Comparison of ENCODE assay signal across 14 cellular contexts in the genomic region with DNA sequence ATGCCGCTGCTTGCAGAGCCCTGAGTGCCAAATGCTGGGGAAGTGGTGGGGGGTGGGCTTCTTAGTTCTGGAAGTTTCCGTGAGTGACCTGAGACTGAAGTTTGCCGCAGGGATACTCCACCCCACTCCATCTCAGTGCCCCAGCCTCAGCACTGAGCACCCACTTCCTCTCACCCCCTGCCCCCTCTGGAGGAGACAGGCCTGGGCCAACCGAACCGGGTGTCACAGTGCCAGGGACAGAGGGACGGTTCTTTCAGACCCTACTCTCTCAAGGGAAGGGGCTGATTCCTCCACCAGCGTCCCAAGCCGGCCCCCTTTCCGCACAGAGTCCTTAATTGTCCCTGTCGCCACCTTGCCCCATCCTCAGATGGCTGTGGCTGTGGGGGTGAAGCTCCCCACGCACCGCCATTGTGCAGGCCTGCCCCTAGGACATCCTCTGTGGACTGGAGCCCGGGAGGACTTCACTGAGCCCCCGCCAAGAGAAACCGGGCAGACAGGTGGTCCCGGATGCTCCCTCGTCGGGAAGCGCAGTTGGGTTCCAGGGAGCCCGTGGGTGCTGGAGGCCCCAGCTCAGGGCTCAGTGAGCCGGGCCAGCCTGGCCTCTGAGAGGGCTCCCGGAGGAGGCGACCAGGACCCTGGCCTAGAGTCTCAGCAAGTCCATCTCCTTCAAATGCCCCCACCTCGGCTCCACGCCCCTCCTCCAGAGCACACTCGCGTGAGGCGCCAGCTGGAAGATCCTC. TPM values are rescaled to one million over a fixed set of nuclear protein-coding genes. Genes with fewer than 3 reads are reported as not detected.
DNase-seq lines count a peak whose midpoint lies in the region; ATAC-seq, FAIRE-seq and TF ChIP-seq lines count a peak whose summit lies in the region.
"Had no signal": no experiment of that assay in that cellular context is flagged by ENCODE, and none has a peak within 500 bp of the region (broad histone marks: within the 10 kb centered on the region; RNA-seq: fewer than 3 reads in every experiment).

No MANE protein-coding gene starts in this region.

- POLR2A ChIA-PET in HEK293 (lab: Yijun Ruan, JAX), result interaction anchor here (1.5 kb wide), 1 partner anchor 27 kb away, joined by 4 read pairs; no protein-coding TSS in a partner anchor
- POLR2A ChIA-PET in K562 (lab: Yijun Ruan, JAX), result interaction anchor here (0.6 to 1.2 kb wide), 2 partner anchors 10 to 14 kb away, joined by 3 to 4 read pairs; no protein-coding TSS in a partner anchor
- POLR2A ChIA-PET in naive thymus-derived CD8-positive, alpha-beta T cell (lab: Charles Lee), result interaction anchor here (0.8 to 1.3 kb wide), 2 partner anchors 10 to 15 kb away, joined by 3 to 4 read pairs; no protein-coding TSS in a partner anchor

- H3K4me2 ChIP-seq in K562 (ENCODE audit: insufficient read depth, low read length), result peak overlapping the region; percentile 33; the same call in 1 of the 2 replicates

- no peak overlapping the region for H3K4me3 ChIP-seq in HEK293 (ENCODE audit: low read depth, low read length)
- peak overlapping the region; percentile 53; the same call in 1 of the 2 replicates for H3K4me3 ChIP-seq in K562

- no peak for TF ChIP-seq EP300 in K562 (IDR thresholded peaks at IDR 0.05; ENCODE audit: low read length)

- WGBS in K562 (ENCODE audit: insufficient coverage, low coverage, missing lambda C conversion rate), result 45% methylated on average over 19 of the region's 28 CpGs

- no peak for TF ChIP-seq POLR2A in K562 (conservative IDR thresholded peaks at IDR 0.05)

- no peaks in the 10 kb centered on the region for H3K9me1 ChIP-seq in K562 (ENCODE audit: control insufficient read depth, insufficient read depth, low read length)

- in situ Hi-C loops in K562 (cut with MboI), result no loop called here

- peaks cover 6% of the 10 kb centered on the region for H3K4me1 ChIP-seq in HEK293 (ENCODE audit: control insufficient read depth, insufficient read depth, low read length)
- H3K4me1 ChIP-seq in K562 (replicated peaks in 1 of 2; ENCODE audit: control insufficient read depth in 2 of 2, insufficient read depth in 2 of 2, low read length in 2 of 2), result peaks cover 2 to 64% of the 10 kb centered on the region in 2 experiments

- FAIRE-seq in K562 (lab: Jason Lieb, UNC), result no peak

- H3K27me3 ChIP-seq in K562 (ENCODE audit: control insufficient read depth in 2 of 2, insufficient read depth in 2 of 2, low read length in 2 of 2), result no peaks in the 10 kb centered on the region

- ATAC-seq in K562, result no peak
- ATAC-seq in naive thymus-derived CD8-positive, alpha-beta T cell, result no peak

- CTCF ChIA-PET in HEK293 (lab: Yijun Ruan, JAX), result interaction anchor here (0.5 to 2.0 kb wide), 16 partner anchors 9 to 980 kb away, joined by 3 to 9 read pairs (median 4); partner anchors contain the start of genes ELOB and PKMYT1
- CTCF ChIA-PET in K562 (lab: Yijun Ruan, JAX; ENCODE audit: low intra/inter-chr PET ratio), result interaction anchor here (0.8 kb wide), 1 partner anchor 12 kb away, joined by 4 read pairs; no protein-coding TSS in a partner anchor

- H3K79me2 ChIP-seq in K562 (ENCODE audit: control insufficient read depth, insufficient read depth, low read length), result no peaks in the 10 kb centered on the region

- H3K9me3 Mint-ChIP-seq in naive thymus-derived CD8-positive, alpha-beta T cell, result no peaks in the 10 kb centered on the region
- H3K9me3 Mint-ChIP-seq: activated naive CD8-positive, alpha-beta T cell treated with anti-CD3 and anti-CD28 coated beads for 36 hours; natural killer cell treated with Interleukin-12 subunit alpha and Interleukin-12 subunit beta and Interleukin-15 and Interleukin-18, amount 100 ng/mL, for 72 hours had no signal

- intact Hi-C loops in K562 (cut with micrococcal nuclease), result loop anchor here (10.0 kb wide), 1 partner anchor 62 kb away; the partner anchor contains the start of genes HCFC1R1, THOC6 and TNFRSF12A

- no peak for TF ChIP-seq CTCF in HEK293 (tag by site-specific recombination; IDR thresholded peaks at IDR 0.05)
- TF ChIP-seq CTCF in K562 (IDR thresholded peaks at IDR 0.05 in 2 of 3, conservative IDR thresholded peaks at IDR 0.05 in 1 of 3; ENCODE audit: insufficient read depth in 2 of 3, low read depth in 1 of 3, low read length in 3 of 3), result no peak

- peak overlapping the region in 8 of 10 donors; percentile 15 to 85 (median 53) for H3K4me3 Mint-ChIP-seq in naive thymus-derived CD8-positive, alpha-beta T cell
- H3K4me3 Mint-ChIP-seq: activated naive CD8-positive, alpha-beta T cell treated with anti-CD3 and anti-CD28 coated beads for 36 hours; natural killer cell treated with Interleukin-12 subunit alpha and Interleukin-12 subunit beta and Interleukin-15 and Interleukin-18, amount 100 ng/mL, for 72 hours had no signal

- H3K27ac Mint-ChIP-seq in naive thymus-derived CD8-positive, alpha-beta T cell, result no peak overlapping the region
- H3K27ac Mint-ChIP-seq: activated naive CD8-positive, alpha-beta T cell treated with anti-CD3 and anti-CD28 coated beads for 36 hours; natural killer cell treated with Interleukin-12 subunit alpha and Interleukin-12 subunit beta and Interleukin-15 and Interleukin-18, amount 100 ng/mL, for 72 hours had no signal

- H4K20me1 ChIP-seq in K562 (replicated peaks; ENCODE audit: control insufficient read depth, insufficient read depth, low read length), result no peaks in the 10 kb centered on the region

- H2AFZ ChIP-seq in K562 (ENCODE audit: low read depth, low read length), result 0 out of 2 replicates have a peak overlapping the region, but pooled peaks have one; percentile 19

- H3K27me3 Mint-ChIP-seq in naive thymus-derived CD8-positive, alpha-beta T cell, result peaks cover 0 to 40% (median 8%) of the 10 kb centered on the region in 5 donors

- peak overlapping the region in 1 of 2 experiments; percentile 96; a peak in 2 of 4 replicates for H3K9ac ChIP-seq in K562 (ENCODE audit: insufficient read depth in 1 of 2, low read depth in 2 of 2, low read length in 2 of 2)

- no peaks in the 10 kb centered on the region for H3K36me3 Mint-ChIP-seq in naive thymus-derived CD8-positive, alpha-beta T cell
- H3K36me3 Mint-ChIP-seq: activated naive CD8-positive, alpha-beta T cell treated with anti-CD3 and anti-CD28 coated beads for 36 hours; natural killer cell treated with Interleukin-12 subunit alpha and Interleukin-12 subunit beta and Interleukin-15 and Interleukin-18, amount 100 ng/mL, for 72 hours had no signal

- no TSS peak for BruUV-seq in K562 (replicated peaks; lab: Mats Ljungman, UMichigan)

- peaks cover 8 to 32% (median 27%) of the 10 kb centered on the region in 4 donors for H3K4me1 Mint-ChIP-seq in naive thymus-derived CD8-positive, alpha-beta T cell

- TF ChIP-seq RAD21 in K562 (CRISPR knock-in tag; conservative IDR thresholded peaks at IDR 0.05 in 1 of 2, IDR thresholded peaks at IDR 0.05 in 1 of 2), result no peak

- H3K9me3 ChIP-seq in HEK293 (ENCODE audit: control insufficient read depth, insufficient read depth, low read depth, low read length) (no peaks in the 10 kb centered on the region), K562 (replicated peaks; ENCODE audit: control insufficient read depth, insufficient read depth, low read depth, low read length) (no peaks in the 10 kb centered on the region)
- H3K9me3 ChIP-seq: Peyer's patch, upper lobe of left lung had no signal

- H3K36me3 ChIP-seq in HEK293 (ENCODE audit: control insufficient read depth in 2 of 2, insufficient read depth in 1 of 2, low read length in 2 of 2) (no peaks in the 10 kb centered on the region), K562 (ENCODE audit: control insufficient read depth, insufficient read depth, low read length) (peaks cover 3% of the 10 kb centered on the region; the same call in 1 of the 3 replicates)
- H3K36me3 ChIP-seq: Peyer's patch, upper lobe of left lung had no signal

- H3K27ac ChIP-seq in HEK293 (ENCODE audit: extremely low read depth, low read depth, low read length) (no peak overlapping the region), K562 (ENCODE audit: extremely low read depth, low read depth, low read length) (no peak overlapping the region; the same call in 2 of the 3 replicates)
- H3K27ac ChIP-seq: coronary artery, upper lobe of left lung had no signal

- peak; percentile 60 for DNase-seq in DMS 273 (lab: John Stamatoyannopoulos, UW; ENCODE audit: unreplicated experiment)
- no peak for DNase-seq in DMS 273 treated with DMSO at 0.1 percent for 48 hours (lab: John Stamatoyannopoulos, UW)
- no peak for DNase-seq in K562 (ENCODE audit: extremely low read depth in 1 of 4, low spot score in 3 of 4)
- DNase-seq in naive thymus-derived CD8-positive, alpha-beta T cell, result peak in 1 of 10 donors; percentile 49
- DNase-seq in NCI-H1105 treated with DMSO at 0.1 percent for 48 hours (lab: John Stamatoyannopoulos, UW), result no peak
- DNase-seq in central memory CD4-positive, alpha-beta T cell, result no peak
- DNase-seq in OCI-M2 (lab: John Stamatoyannopoulos, UW; ENCODE audit: unreplicated experiment), result no peak

RNA-seq across cellular contexts. Expression of gene KREMEN2, which starts 1.6 kb away (rescaled TPM):
- 1.7 and 9.3 TPM in 2 replicates for total RNA-seq in K562 (2011; cell fraction: chromatin; rRNA removed; ENCODE audit: low replicate concordance)
- total RNA-seq in K562 (2011; cell fraction: nucleolus; rRNA removed), result 17.9 and 19.0 TPM in 2 replicates
- total RNA-seq in K562 (2011; cell fraction: nucleoplasm; rRNA removed), result 5.8 and 6.7 TPM in 2 replicates
- total RNA-seq in K562 (2014; rRNA removed) (7.7 and 8.6 TPM in 2 replicates), K562 (2014; rRNA removed; fragmentation: Illumina TruSeq; extraction: Trizol) (0.67 and 0.84 TPM in 2 replicates), K562 (2015; rRNA removed; fragmentation: Illumina TruSeq; extraction: Trizol) (1.5 and 2.0 TPM in 2 replicates), K562 (2021) (7.6 and 8.2 TPM in 2 replicates)
- polyA plus RNA-seq in K562 (2011; rRNA removed) (1.4 and 3.1 TPM in 2 replicates), K562 (2014; fragmentation: Illumina TruSeq; extraction: Trizol) (0.25 and 1.5 TPM in 2 replicates), K562 (2014; fragmentation: Nextera tagmentation; extraction: Ambion mirVana) (under 1 TPM in 1 of 2 experiments, not detected in 1; 0.04 TPM), K562 (2014; rRNA removed) (7.1 and 7.5 TPM in 2 replicates)
- polyA plus RNA-seq in K562 (2011; cell fraction: cytosol; rRNA removed), result 3.1 and 10.2 TPM in 2 replicates
- polyA plus RNA-seq in K562 (2011; cell fraction: nucleus; rRNA removed), result 14.7 and 20.3 TPM in 2 replicates
- polyA plus RNA-seq in K562 (2012), result 1.2 and 3.0 TPM in 2 replicates
- polyA minus RNA-seq in K562 (2011; rRNA and poly(A)+ RNA removed), result 0.21 and 0.30 TPM in 2 replicates
- polyA minus RNA-seq in K562 (2011; cell fraction: cytosol; rRNA and poly(A)+ RNA removed), result 2.8 and 2.9 TPM in 2 replicates
- 2.4 and 2.9 TPM in 2 replicates for polyA minus RNA-seq in K562 (2011; cell fraction: nucleus; rRNA and poly(A)+ RNA removed)
- total RNA-seq in naive thymus-derived CD8-positive, alpha-beta T cell, result not detected
- not detected for polyA plus RNA-seq in naive thymus-derived CD8-positive, alpha-beta T cell
- total RNA-seq: activated naive CD8-positive, alpha-beta T cell treated with anti-CD3 and anti-CD28 coated beads for 36 hours; natural killer cell treated with Interleukin-12 subunit alpha and Interleukin-12 subunit beta and Interleukin-15 and Interleukin-18, amount 100 ng/mL, for 72 hours; upper lobe of left lung had no signal

RNA-seq across cellular contexts. Expression of gene PAQR4, which starts 6.6 kb away (rescaled TPM):
- total RNA-seq in K562 (2011; cell fraction: chromatin; rRNA removed; ENCODE audit: low replicate concordance), result 19.5 and 61.4 TPM in 2 replicates
- 51.0 and 53.6 TPM in 2 replicates for total RNA-seq in K562 (2011; cell fraction: nucleolus; rRNA removed)
- 31.3 and 34.3 TPM in 2 replicates for total RNA-seq in K562 (2011; cell fraction: nucleoplasm; rRNA removed)
- total RNA-seq in K562 (2014; rRNA removed), result 25.3 and 30.1 TPM in 2 replicates
- total RNA-seq in K562 (2014; rRNA removed; fragmentation: Illumina TruSeq; extraction: Trizol), result 8.2 and 10.7 TPM in 2 replicates
- total RNA-seq in K562 (2015; rRNA removed; fragmentation: Illumina TruSeq; extraction: Trizol), result 19.5 and 22.0 TPM in 2 replicates
- total RNA-seq in K562 (2021), result 40.4 TPM in 2 replicates
- 11.6 and 14.6 TPM in 2 replicates for polyA plus RNA-seq in K562 (2011; rRNA removed)
- polyA plus RNA-seq in K562 (2011; cell fraction: cytosol; rRNA removed), result 16.4 and 41.9 TPM in 2 replicates
- 40.3 and 69.3 TPM in 2 replicates for polyA plus RNA-seq in K562 (2011; cell fraction: nucleus; rRNA removed)
- 21.4 and 26.0 TPM in 2 replicates for polyA plus RNA-seq in K562 (2012)
- 21.1 and 27.8 TPM in 2 replicates for polyA plus RNA-seq in K562 (2014; fragmentation: Illumina TruSeq; extraction: Trizol)
- polyA plus RNA-seq in K562 (2014; fragmentation: Nextera tagmentation; extraction: Ambion mirVana), result 1 to 10 TPM in 1 of 2 experiments, under 1 TPM in 1; 0.62 to 1.0 TPM
- polyA plus RNA-seq in K562 (2014; rRNA removed), result 28.9 and 31.6 TPM in 2 replicates
- 4.7 and 8.4 TPM in 2 replicates for polyA minus RNA-seq in K562 (2011; rRNA and poly(A)+ RNA removed)
- 13.9 and 18.4 TPM in 2 replicates for polyA minus RNA-seq in K562 (2011; cell fraction: cytosol; rRNA and poly(A)+ RNA removed)
- polyA minus RNA-seq in K562 (2011; cell fraction: nucleus; rRNA and poly(A)+ RNA removed), result 10.0 and 12.0 TPM in 2 replicates
- total RNA-seq in naive thymus-derived CD8-positive, alpha-beta T cell, result under 1 TPM; 0.27 to 0.60 TPM
- polyA plus RNA-seq in naive thymus-derived CD8-positive, alpha-beta T cell, result under 1 TPM in 2 of 3 donors, not detected in 1; 0.28 to 0.79 TPM

RNA-seq across cellular contexts. Expression of gene PKMYT1, which starts 17.7 kb away (rescaled TPM):
- 71.6 and 270 TPM in 2 replicates for total RNA-seq in K562 (2011; cell fraction: chromatin; rRNA removed; ENCODE audit: low replicate concordance)
- total RNA-seq in K562 (2011; cell fraction: nucleolus; rRNA removed), result 273 and 293 TPM in 2 replicates
- total RNA-seq in K562 (2011; cell fraction: nucleoplasm; rRNA removed), result 141 and 143 TPM in 2 replicates
- 85.5 and 110 TPM in 2 replicates for total RNA-seq in K562 (2014; rRNA removed)
- 19.7 and 21.6 TPM in 2 replicates for total RNA-seq in K562 (2014; rRNA removed; fragmentation: Illumina TruSeq; extraction: Trizol)
- 37.8 and 42.5 TPM in 2 replicates for total RNA-seq in K562 (2015; rRNA removed; fragmentation: Illumina TruSeq; extraction: Trizol)
- total RNA-seq in K562 (2021), result 187 and 201 TPM in 2 replicates
- polyA plus RNA-seq in K562 (2011; rRNA removed), result 18.7 and 48.0 TPM in 2 replicates
- 32.9 and 123 TPM in 2 replicates for polyA plus RNA-seq in K562 (2011; cell fraction: cytosol; rRNA removed)
- polyA plus RNA-seq in K562 (2011; cell fraction: nucleus; rRNA removed), result 203 and 375 TPM in 2 replicates
- polyA plus RNA-seq in K562 (2012), result 106 and 151 TPM in 2 replicates
- 45.6 and 100 TPM in 2 replicates for polyA plus RNA-seq in K562 (2014; fragmentation: Illumina TruSeq; extraction: Trizol)
- 10 to 100 TPM in 1 of 2 experiments, 1 to 10 TPM in 1; 8.7 to 12.8 TPM for polyA plus RNA-seq in K562 (2014; fragmentation: Nextera tagmentation; extraction: Ambion mirVana)
- 84.1 and 112 TPM in 2 replicates for polyA plus RNA-seq in K562 (2014; rRNA removed)
- 6.2 and 8.2 TPM in 2 replicates for polyA minus RNA-seq in K562 (2011; rRNA and poly(A)+ RNA removed)
- polyA minus RNA-seq in K562 (2011; cell fraction: cytosol; rRNA and poly(A)+ RNA removed), result 33.3 and 34.1 TPM in 2 replicates
- polyA minus RNA-seq in K562 (2011; cell fraction: nucleus; rRNA and poly(A)+ RNA removed), result 65.0 and 81.9 TPM in 2 replicates
- total RNA-seq in naive thymus-derived CD8-positive, alpha-beta T cell, result not detected
- polyA plus RNA-seq in naive thymus-derived CD8-positive, alpha-beta T cell, result under 1 TPM in 1 of 3 donors, not detected in 2; 0.37 TPM

RNA-seq across cellular contexts. Expression of gene CLDN9, which starts 50.2 kb away (rescaled TPM):
- total RNA-seq in K562 (2011; cell fraction: chromatin; rRNA removed; ENCODE audit: low replicate concordance), result 0.99 and 3.1 TPM in 2 replicates
- 2.0 and 3.0 TPM in 2 replicates for total RNA-seq in K562 (2011; cell fraction: nucleolus; rRNA removed)
- total RNA-seq in K562 (2011; cell fraction: nucleoplasm; rRNA removed), result 1.1 and 1.5 TPM in 2 replicates
- 0.12 TPM in 1 of 2 replicates, not detected in the other for total RNA-seq in K562 (2014; rRNA removed)
- not detected in 2 replicates for total RNA-seq in K562 (2014; rRNA removed; fragmentation: Illumina TruSeq; extraction: Trizol)
- total RNA-seq in K562 (2015; rRNA removed; fragmentation: Illumina TruSeq; extraction: Trizol), result 0.15 and 0.22 TPM in 2 replicates
- 0.40 and 0.44 TPM in 2 replicates for total RNA-seq in K562 (2021)
- polyA plus RNA-seq in K562 (2011; rRNA removed), result 0.18 and 0.27 TPM in 2 replicates
- 0.29 and 0.36 TPM in 2 replicates for polyA plus RNA-seq in K562 (2011; cell fraction: cytosol; rRNA removed)
- 1.6 and 2.9 TPM in 2 replicates for polyA plus RNA-seq in K562 (2011; cell fraction: nucleus; rRNA removed)
- polyA plus RNA-seq in K562 (2012), result 0.79 and 2.7 TPM in 2 replicates
- polyA plus RNA-seq in K562 (2014; fragmentation: Illumina TruSeq; extraction: Trizol), result 0.10 and 0.12 TPM in 2 replicates
- polyA plus RNA-seq in K562 (2014; fragmentation: Nextera tagmentation; extraction: Ambion mirVana), result not detected
- polyA plus RNA-seq in K562 (2014; rRNA removed), result 0.16 and 0.24 TPM in 2 replicates
- polyA minus RNA-seq in K562 (2011; rRNA and poly(A)+ RNA removed), result 0.09 and 0.18 TPM in 2 replicates
- 1.1 TPM in 1 of 2 replicates, not detected in the other for polyA minus RNA-seq in K562 (2011; cell fraction: cytosol; rRNA and poly(A)+ RNA removed)
- 0.54 and 1.00 TPM in 2 replicates for polyA minus RNA-seq in K562 (2011; cell fraction: nucleus; rRNA and poly(A)+ RNA removed)
- not detected for total RNA-seq in naive thymus-derived CD8-positive, alpha-beta T cell
- not detected for polyA plus RNA-seq in naive thymus-derived CD8-positive, alpha-beta T cell
- total RNA-seq: activated naive CD8-positive, alpha-beta T cell treated with anti-CD3 and anti-CD28 coated beads for 36 hours; LHCN-M2 had no signal

RNA-seq across cellular contexts. Expression of gene FLYWCH1, which starts 50.8 kb away (rescaled TPM):
- 17.5 and 43.7 TPM in 2 replicates for total RNA-seq in K562 (2011; cell fraction: chromatin; rRNA removed; ENCODE audit: low replicate concordance)
- total RNA-seq in K562 (2011; cell fraction: nucleolus; rRNA removed), result 32.5 and 32.6 TPM in 2 replicates
- total RNA-seq in K562 (2011; cell fraction: nucleoplasm; rRNA removed), result 23.0 and 25.4 TPM in 2 replicates
- total RNA-seq in K562 (2014; rRNA removed) (27.0 and 32.8 TPM in 2 replicates), K562 (2014; rRNA removed; fragmentation: Illumina TruSeq; extraction: Trizol) (2.2 and 2.5 TPM in 2 replicates), K562 (2015; rRNA removed; fragmentation: Illumina TruSeq; extraction: Trizol) (10.3 and 11.3 TPM in 2 replicates), K562 (2021) (32.7 and 33.6 TPM in 2 replicates)
- polyA plus RNA-seq in K562 (2011; rRNA removed) (6.1 and 8.4 TPM in 2 replicates), K562 (2014; fragmentation: Illumina TruSeq; extraction: Trizol) (11.6 and 13.2 TPM in 2 replicates), K562 (2014; fragmentation: Nextera tagmentation; extraction: Ambion mirVana) (under 1 TPM; 0.18 to 0.52 TPM), K562 (2014; rRNA removed) (18.7 and 20.4 TPM in 2 replicates)
- polyA plus RNA-seq in K562 (2011; cell fraction: cytosol; rRNA removed), result 11.7 and 27.6 TPM in 2 replicates
- polyA plus RNA-seq in K562 (2011; cell fraction: nucleus; rRNA removed), result 18.7 and 32.5 TPM in 2 replicates
- 15.4 and 25.6 TPM in 2 replicates for polyA plus RNA-seq in K562 (2012)
- 2.1 and 5.8 TPM in 2 replicates for polyA minus RNA-seq in K562 (2011; rRNA and poly(A)+ RNA removed)
- polyA minus RNA-seq in K562 (2011; cell fraction: cytosol; rRNA and poly(A)+ RNA removed), result 8.8 and 13.6 TPM in 2 replicates
- polyA minus RNA-seq in K562 (2011; cell fraction: nucleus; rRNA and poly(A)+ RNA removed), result 10.6 and 11.7 TPM in 2 replicates
- 100 to 1,000 TPM; 109 to 113 TPM for total RNA-seq in naive thymus-derived CD8-positive, alpha-beta T cell
- polyA plus RNA-seq in naive thymus-derived CD8-positive, alpha-beta T cell, result 10 to 100 TPM in 2 of 3 donors, 1 to 10 TPM in 1; 5.9 to 18.4 (median 13.5) TPM

Comparison
In these comparisons a context has a peak if more than half of its experiments do, and no peak if none do; other contexts are left out.
1. RNA of gene PAQR4, which starts 6.6 kb away (total RNA-seq): 8.2 to 61.4 TPM in K562; 0.27 to 0.60 TPM in naive thymus-derived CD8-positive, alpha-beta T cell; every median in the first group is over 4 times any median in the second.
2. RNA of gene PKMYT1, which starts 17.7 kb away (total RNA-seq): 19.7 to 293 TPM in K562; not detected in naive thymus-derived CD8-positive, alpha-beta T cell; every median in the first group is over 10 times any median in the second.